Comparison of ENCODE assay signal across 12 cellular contexts in genomic region chr12:24705741-24706358, GRCh38.
DNase-seq lines count a peak whose midpoint lies in the region; ATAC-seq and TF ChIP-seq lines count a peak whose summit lies in the region.
"Had no signal": no experiment of that assay in that cellular context is flagged by ENCODE, and none has a peak within 500 bp of the region (broad histone marks: within the 10 kb centered on the region; RNA-seq: fewer than 3 reads in every experiment).

No MANE protein-coding gene starts in this region.

- no peaks in the 10 kb centered on the region for H3K9me3 Mint-ChIP-seq in natural killer cell treated with Interleukin-12 subunit alpha and Interleukin-12 subunit beta and Interleukin-15 and Interleukin-18, amount 100 ng/mL, for 72 hours
- H3K9me3 Mint-ChIP-seq in natural killer cell (no peaks in the 10 kb centered on the region), type B pancreatic cell (no peaks in the 10 kb centered on the region)

- no peak for ATAC-seq in natural killer cell treated with Interleukin-12 subunit alpha and Interleukin-12 subunit beta and Interleukin-15 and Interleukin-18, amount 100 ng/mL, for 72 hours
- ATAC-seq in natural killer cell (no peak), HG02981 (IDR thresholded peaks at IDR 0.05; ENCODE audit: unreplicated experiment) (peak; percentile 99)
- ATAC-seq: left colon had no signal

- peak overlapping the region; percentile 77 for H3K4me3 Mint-ChIP-seq in natural killer cell treated with Interleukin-12 subunit alpha and Interleukin-12 subunit beta and Interleukin-15 and Interleukin-18, amount 100 ng/mL, for 72 hours
- H3K4me3 Mint-ChIP-seq in natural killer cell (no peak overlapping the region), type B pancreatic cell (no peak overlapping the region)
- H3K4me3 Mint-ChIP-seq: activated naive CD8-positive, alpha-beta T cell treated with anti-CD3 and anti-CD28 coated beads, Interleukin-2, amount 10 ng/mL, durations not matched to agents 7 days and 5 days; CD4-positive, alpha-beta memory T cell had no signal

- DNase-seq in natural killer cell treated with Interleukin-12 subunit alpha and Interleukin-12 subunit beta and Interleukin-15 and Interleukin-18, amount 100 ng/mL, for 72 hours (ENCODE audit: low spot score), result no peak
- DNase-seq in natural killer cell (no peak), SIG-M5 (lab: John Stamatoyannopoulos, UW) (peak; percentile 27), type B pancreatic cell (ENCODE audit: extremely low spot score, unreplicated experiment) (no peak), NCI-H82 treated with DMSO at 0.1 percent for 48 hours (lab: John Stamatoyannopoulos, UW; ENCODE audit: unreplicated experiment) (no peak), medulla oblongata (ENCODE audit: extremely low spot score) (no peak), NCI-H1092 treated with DMSO at 0.1 percent for 48 hours (lab: John Stamatoyannopoulos, UW) (no peak)
- DNase-seq: activated naive CD8-positive, alpha-beta T cell treated with anti-CD3 and anti-CD28 coated beads, Interleukin-2, amount 10 ng/mL, durations not matched to agents 7 days and 5 days; CD4-positive, alpha-beta memory T cell; NCI-H146 had no signal

- TF ChIP-seq CTCF in natural killer cell (IDR thresholded peaks at IDR 0.05), result no peak
- no peak for TF ChIP-seq CTCF in type B pancreatic cell (conservative IDR thresholded peaks at IDR 0.05)

- H3K4me1 Mint-ChIP-seq in natural killer cell treated with Interleukin-12 subunit alpha and Interleukin-12 subunit beta and Interleukin-15 and Interleukin-18, amount 100 ng/mL, for 72 hours (ENCODE audit: low read depth in 2 of 2), result peaks cover 24 to 28% of the 10 kb centered on the region in 2 donors
- H3K4me1 Mint-ChIP-seq in natural killer cell (peaks cover 0 to 6% of the 10 kb centered on the region in 2 donors), type B pancreatic cell (ENCODE audit: unreplicated experiment) (no peaks in the 10 kb centered on the region)
- H3K4me1 Mint-ChIP-seq: activated naive CD8-positive, alpha-beta T cell treated with anti-CD3 and anti-CD28 coated beads, Interleukin-2, amount 10 ng/mL, durations not matched to agents 7 days and 5 days; CD4-positive, alpha-beta memory T cell had no signal

- H3K27ac Mint-ChIP-seq in natural killer cell treated with Interleukin-12 subunit alpha and Interleukin-12 subunit beta and Interleukin-15 and Interleukin-18, amount 100 ng/mL, for 72 hours, result peak overlapping the region; percentile 78 to 90
- H3K27ac Mint-ChIP-seq in natural killer cell (no peak overlapping the region), type B pancreatic cell (peak overlapping the region; percentile 4)
- H3K27ac Mint-ChIP-seq: activated naive CD8-positive, alpha-beta T cell treated with anti-CD3 and anti-CD28 coated beads, Interleukin-2, amount 10 ng/mL, durations not matched to agents 7 days and 5 days; CD4-positive, alpha-beta memory T cell had no signal

- no peaks in the 10 kb centered on the region for H3K27me3 Mint-ChIP-seq in natural killer cell treated with Interleukin-12 subunit alpha and Interleukin-12 subunit beta and Interleukin-15 and Interleukin-18, amount 100 ng/mL, for 72 hours
- H3K27me3 Mint-ChIP-seq in natural killer cell (ENCODE audit: low read depth in 2 of 2) (peaks cover 0 to 10% of the 10 kb centered on the region in 2 donors), type B pancreatic cell (no peaks in the 10 kb centered on the region)

- H3K36me3 Mint-ChIP-seq in natural killer cell treated with Interleukin-12 subunit alpha and Interleukin-12 subunit beta and Interleukin-15 and Interleukin-18, amount 100 ng/mL, for 72 hours, result peaks cover 23% of the 10 kb centered on the region
- no peaks in the 10 kb centered on the region for H3K36me3 Mint-ChIP-seq in natural killer cell
- no peaks in the 10 kb centered on the region for H3K36me3 Mint-ChIP-seq in type B pancreatic cell
- H3K36me3 Mint-ChIP-seq: activated naive CD8-positive, alpha-beta T cell treated with anti-CD3 and anti-CD28 coated beads, Interleukin-2, amount 10 ng/mL, durations not matched to agents 7 days and 5 days; CD4-positive, alpha-beta memory T cell had no signal

- intact Hi-C loops in natural killer cell (cut with micrococcal nuclease), result no loop called here

Comparison
In these comparisons a context has a peak if more than half of its experiments do, and no peak if none do; other contexts are left out.
1. H3K27ac Mint-ChIP-seq: peak in natural killer cell treated with Interleukin-12 subunit alpha and Interleukin-12 subunit beta and Interleukin-15 and Interleukin-18, amount 100 ng/mL, for 72 hours (2 of 2) and type B pancreatic cell (single experiment); none in natural killer cell (0 of 2).